8 cellular contexts compared by ENCODE assay signal in genomic region chr14:20332386-20332945, GRCh38. TPM values are rescaled to one million over a fixed set of nuclear protein-coding genes. Genes with fewer than 3 reads are reported as not detected.
DNase-seq lines count a peak whose midpoint lies in the region; ATAC-seq and TF ChIP-seq lines count a peak whose summit lies in the region.

No MANE protein-coding gene starts in this region.

- peak overlapping the region; percentile 62 to 67 for H3K4me3 ChIP-seq in CD4-positive, alpha-beta memory T cell (ENCODE audit: low read length in 2 of 2)
- H3K4me3 ChIP-seq in mesodermal cell (ENCODE audit: extremely low read depth, insufficient read depth, low read length, poor library complexity, severe bottlenecking) (peak overlapping the region; percentile 80), vagina (peak overlapping the region; percentile 63 to 68)

- intact Hi-C loops in CD4-positive, alpha-beta memory T cell (cut with micrococcal nuclease) = loop anchor here (2.0 kb wide), 1 partner anchor 128 kb away; the partner anchor contains the start of gene PIP4P1
- intact Hi-C loops in vagina (cut with DNase I) = no loop called here

- H3K27me3 Mint-ChIP-seq in CD4-positive, alpha-beta memory T cell = no peaks in the 10 kb centered on the region

- H3K27ac ChIP-seq in CD4-positive, alpha-beta memory T cell (ENCODE audit: low read depth, low read length) = peak overlapping the region; percentile 67
- H3K27ac ChIP-seq in mesodermal cell (ENCODE audit: low read depth, low read length, severe bottlenecking) = peak overlapping the region; percentile 88
- peak overlapping the region; percentile 87 for H3K27ac ChIP-seq in vagina

- CTCF ChIA-PET in CD4-positive, alpha-beta memory T cell (lab: Charles Lee; ENCODE audit: partially characterized antibody) = interaction anchor here (0.8 to 10.7 kb wide), 7 partner anchors 9 to 359 kb away, joined by 3 to 354 read pairs (median 7); partner anchors contain the start of genes PARP2 and RNASE4

- no peaks in the 10 kb centered on the region for H3K9me3 ChIP-seq in CD4-positive, alpha-beta memory T cell (ENCODE audit: control insufficient read depth in 1 of 2, low read length in 2 of 2)
- H3K9me3 ChIP-seq in mesodermal cell (ENCODE audit: control insufficient read depth, low read length) = no peaks in the 10 kb centered on the region
- no peaks in the 10 kb centered on the region for H3K9me3 ChIP-seq in vagina

- 0% methylated on average over 7 to 8 of the region's 9 CpGs for WGBS in mesodermal cell (ENCODE audit: insufficient coverage in 2 of 2), 2 experiments

- no peaks in the 10 kb centered on the region for H3K9me3 Mint-ChIP-seq in CD4-positive, alpha-beta memory T cell

- no peak for DNase-seq in CD4-positive, alpha-beta memory T cell
- DNase-seq in NCI-H69 (lab: John Stamatoyannopoulos, UW) = peak; percentile 54
- peak; percentile 36 for DNase-seq in dermis blood vessel endothelial cell
- DNase-seq in vagina (ENCODE audit: extremely low spot score in 2 of 2) = no peak
- DNase-seq in epidermal melanocyte (ENCODE audit: insufficient read length, low spot score) = no peak
- DNase-seq in stimulated activated naive CD4-positive, alpha-beta T cell treated with Interleukin-2 at 50 U/mL for 16 hours (lab: John Stamatoyannopoulos, UW) = no peak

- H3K4me1 ChIP-seq in CD4-positive, alpha-beta memory T cell (ENCODE audit: insufficient read depth, low read length) = peaks cover 20% of the 10 kb centered on the region
- peaks cover 7% of the 10 kb centered on the region for H3K4me1 ChIP-seq in mesodermal cell (ENCODE audit: control insufficient read depth, insufficient read depth, low read length, poor library complexity, severe bottlenecking)
- peaks cover 22% of the 10 kb centered on the region for H3K4me1 ChIP-seq in vagina

- peak overlapping the region; percentile 86 to 98 (median 98) for H3K27ac Mint-ChIP-seq in CD4-positive, alpha-beta memory T cell

- ATAC-seq in GM21526 (IDR thresholded peaks at IDR 0.05; ENCODE audit: low FRiP score, unreplicated experiment) = peak; percentile 6

- H3K4me1 Mint-ChIP-seq in CD4-positive, alpha-beta memory T cell = peaks cover 23 to 46% (median 28%) of the 10 kb centered on the region in 4 donors

- TF ChIP-seq CTCF in vagina (IDR thresholded peaks at IDR 0.05) = no peak

- POLR2A ChIA-PET in CD4-positive, alpha-beta memory T cell (lab: Charles Lee; ENCODE audit: partially characterized antibody) = interaction anchor here (1.2 to 4.2 kb wide), 7 partner anchors 10 to 351 kb away, joined by 3 to 70 read pairs (median 6); partner anchors contain the start of genes PARP2, PIP4P1, RNASE4 and TEP1

- H3K4me3 Mint-ChIP-seq in CD4-positive, alpha-beta memory T cell = peak overlapping the region; percentile 99 to 100 (median 99)

- peaks cover 0 to 9% of the 10 kb centered on the region in 2 donors for H3K36me3 Mint-ChIP-seq in CD4-positive, alpha-beta memory T cell

- no peaks in the 10 kb centered on the region for H3K36me3 ChIP-seq in CD4-positive, alpha-beta memory T cell (ENCODE audit: insufficient read depth, low read length)
- H3K36me3 ChIP-seq in mesodermal cell (ENCODE audit: control insufficient read depth, insufficient read depth, low read length) (peaks cover 26% of the 10 kb centered on the region), vagina (no peaks in the 10 kb centered on the region)

- no peaks in the 10 kb centered on the region for H3K27me3 ChIP-seq in CD4-positive, alpha-beta memory T cell (ENCODE audit: insufficient read depth, low read length)
- H3K27me3 ChIP-seq in vagina = no peaks in the 10 kb centered on the region

- TF ChIP-seq POLR2A in vagina (IDR thresholded peaks at IDR 0.05) = no peak

RNA-seq across cellular contexts. Expression of gene CCNB1IP1, which starts 0.6 kb away (rescaled TPM):
- 10 to 100 TPM; 21.2 to 24.3 TPM for total RNA-seq in CD4-positive, alpha-beta memory T cell
- polyA plus RNA-seq in CD4-positive, alpha-beta memory T cell = 10 to 100 TPM; 10.6 to 11.5 TPM
- total RNA-seq in dermis blood vessel endothelial cell (30.8 and 33.0 TPM in 2 replicates), vagina (38.5 TPM)
- polyA plus RNA-seq in mesodermal cell (2013, experiment 1 of 2) = 162 TPM
- 158 TPM for polyA plus RNA-seq in mesodermal cell (2013, experiment 2 of 2)

RNA-seq across cellular contexts. Expression of gene PARP2, which starts 11.0 kb away (rescaled TPM):
- 10 to 100 TPM; 20.3 to 25.0 TPM for total RNA-seq in CD4-positive, alpha-beta memory T cell
- 10 to 100 TPM; 13.1 to 13.6 TPM for polyA plus RNA-seq in CD4-positive, alpha-beta memory T cell
- total RNA-seq in dermis blood vessel endothelial cell = 7.1 and 9.0 TPM in 2 replicates
- polyA plus RNA-seq in mesodermal cell (2013, experiment 1 of 2) = 37.3 TPM
- polyA plus RNA-seq in mesodermal cell (2013, experiment 2 of 2) = 41.2 TPM
- total RNA-seq in vagina = 5.9 TPM

RNA-seq across cellular contexts. Expression of gene TTC5, which starts 26.7 kb away (rescaled TPM):
- total RNA-seq in CD4-positive, alpha-beta memory T cell = 10 to 100 TPM; 26.0 to 26.1 TPM
- 10 to 100 TPM; 23.8 to 26.1 TPM for polyA plus RNA-seq in CD4-positive, alpha-beta memory T cell
- total RNA-seq in dermis blood vessel endothelial cell = 30.5 and 31.8 TPM in 2 replicates
- 13.2 TPM for polyA plus RNA-seq in mesodermal cell (2013, experiment 1 of 2)
- 9.5 TPM for polyA plus RNA-seq in mesodermal cell (2013, experiment 2 of 2)
- total RNA-seq in vagina = 10.8 TPM

Comparison
In these comparisons a context has a peak if more than half of its experiments do, and no peak if none do; other contexts are left out.
1. DNase-seq: peak in NCI-H69 (single experiment) and dermis blood vessel endothelial cell (single experiment); none in CD4-positive, alpha-beta memory T cell (0 of 5), vagina (0 of 2), epidermal melanocyte (single experiment) and stimulated activated naive CD4-positive, alpha-beta T cell treated with Interleukin-2 at 50 U/mL for 16 hours (single experiment).
2. Peak in every context shown above with its lines, with median percentiles within 50 percentile points of each other: H3K27ac ChIP-seq and H3K4me3 ChIP-seq.